ENCODE assay signal across 8 cellular contexts in the genomic region with DNA sequence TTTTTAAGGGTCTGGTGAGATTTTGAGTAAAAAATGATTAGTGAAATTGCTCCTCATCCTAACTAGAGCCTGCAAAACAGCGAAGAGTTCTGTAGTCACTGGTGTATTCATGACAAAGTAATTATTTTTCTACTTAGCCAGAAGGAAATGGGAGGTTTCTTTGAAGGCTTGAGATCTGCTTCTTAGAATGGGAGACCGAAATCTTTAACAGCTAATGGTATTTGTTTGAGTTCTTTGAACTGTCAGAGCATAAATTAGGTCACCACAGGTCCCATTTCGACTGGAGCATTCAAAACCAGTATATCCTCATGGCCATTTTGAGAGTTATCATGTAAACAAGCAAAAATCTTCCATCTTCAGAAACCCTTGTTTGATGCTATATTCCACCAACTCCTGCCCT.
"Had no signal": no experiment of that assay in that cellular context is flagged by ENCODE, and none has a peak within 500 bp of the region (broad histone marks: within the 10 kb centered on the region; RNA-seq: fewer than 3 reads in every experiment).

No MANE protein-coding gene starts in this region.

- H3K4me3 Mint-ChIP-seq: IgD-negative memory B cell had no signal

- H3K27ac ChIP-seq: HL-60, KMS-11 had no signal

- H3K27me3 Mint-ChIP-seq: IgD-negative memory B cell had no signal

- ATAC-seq: HepG2 had no signal

- DNase-seq: IMR-90, KBM-7, KG1 had no signal

- H3K9ac ChIP-seq: KMS-11 had no signal

- H3K27ac Mint-ChIP-seq: IgD-negative memory B cell had no signal

- FAIRE-seq: HepG2, HTR-8/SVneo had no signal

- H3K4me2 ChIP-seq: KMS-11 had no signal

- H3K36me3 Mint-ChIP-seq: IgD-negative memory B cell had no signal
